Comparison of ENCODE assay signal across 26 cellular contexts in genomic region chr21:17390575-17390974, GRCh38.
"Had no signal": no experiment of that assay in that cellular context is flagged by ENCODE, and none has a peak within 500 bp of the region (broad histone marks: within the 10 kb centered on the region; RNA-seq: fewer than 3 reads in every experiment).

No MANE protein-coding gene starts in this region.

- H3K4me3 ChIP-seq: breast epithelium, colonic mucosa, Peyer's patch, SJSA1 had no signal

- H3K27ac ChIP-seq: breast epithelium, colonic mucosa, Peyer's patch, SJSA1 had no signal

- H3K4me1 ChIP-seq: breast epithelium, colonic mucosa, Peyer's patch, SJSA1 had no signal

- H3K4me1 Mint-ChIP-seq: activated CD8-positive, alpha-beta memory T cell treated with anti-CD3 and anti-CD28 coated beads, Interleukin-2, amount 10 ng/mL, durations not matched to agents 7 days and 5 days; activated naive CD4-positive, alpha-beta T cell treated with anti-CD3 and anti-CD28 coated beads, Interleukin-2, amount 50 U/mL, for 24 hours had no signal

- H3K36me3 Mint-ChIP-seq: activated CD8-positive, alpha-beta memory T cell treated with anti-CD3 and anti-CD28 coated beads, Interleukin-2, amount 10 ng/mL, durations not matched to agents 7 days and 5 days; activated naive CD4-positive, alpha-beta T cell treated with anti-CD3 and anti-CD28 coated beads, Interleukin-2, amount 50 U/mL, for 24 hours had no signal

- DNase-seq: activated CD4-positive, alpha-beta T cell treated with anti-CD3 and anti-CD28 coated beads for 48 hours; activated CD4-positive, alpha-beta T cell treated with anti-CD3 and anti-CD28 coated beads, Interleukin-2, amount 50 U/mL, for 48 hours; activated CD8-positive, alpha-beta memory T cell treated with anti-CD3 and anti-CD28 coated beads, Interleukin-2, amount 10 ng/mL, durations not matched to agents 7 days and 5 days; activated effector memory CD4-positive, alpha-beta T cell treated with Interleukin-2 at 50 U/mL for 16 hours; activated naive CD4-positive, alpha-beta T cell; activated T-cell treated with anti-CD3 and anti-CD28 coated beads, Interleukin-2, amount 50 U/mL, for 24 hours; aorta; caudate nucleus; colonic mucosa; NCI-H1048; NCI-H1417; NCI-H1694; NCI-H2029; NCI-H345; NCI-H510A; NCI-H526 treated with DMSO at 0.1 percent for 48 hours; NCI-H82; OCI-M1; Peyer's patch; SHP77; SW 1271 had no signal

- H3K27ac Mint-ChIP-seq: activated CD8-positive, alpha-beta memory T cell treated with anti-CD3 and anti-CD28 coated beads, Interleukin-2, amount 10 ng/mL, durations not matched to agents 7 days and 5 days; activated naive CD4-positive, alpha-beta T cell treated with anti-CD3 and anti-CD28 coated beads, Interleukin-2, amount 50 U/mL, for 24 hours; activated T-cell treated with anti-CD3 and anti-CD28 coated beads, Interleukin-2, amount 50 U/mL, for 24 hours; activated T-helper 1 cell treated with anti-CD3 and anti-CD28 coated beads, Interleukin-12 subunit alpha, Interleukin-12 subunit beta, Interleukin-2, Interleukin-4 antibody, amounts not matched to agents 30 ng/mL and 10 ng/mL and 1 ng/mL, durations not matched to agents 14 hours and 24 hours and 36 hours; T-helper 1 cell treated with Interleukin-12 subunit alpha and Interleukin-12 subunit beta and Interleukin-4 antibody, amounts not matched to agents 30 μg/mL and 1 μg/mL, for 36 hours had no signal

- H3K9me3 Mint-ChIP-seq: activated naive CD4-positive, alpha-beta T cell treated with anti-CD3 and anti-CD28 coated beads, Interleukin-2, amount 50 U/mL, for 24 hours; activated T-cell treated with anti-CD3 and anti-CD28 coated beads, Interleukin-2, amount 50 U/mL, for 24 hours; activated T-helper 1 cell treated with anti-CD3 and anti-CD28 coated beads, Interleukin-12 subunit alpha, Interleukin-12 subunit beta, Interleukin-2, Interleukin-4 antibody, amounts not matched to agents 30 ng/mL and 10 ng/mL and 1 ng/mL, durations not matched to agents 14 hours and 24 hours and 36 hours; T-helper 1 cell treated with Interleukin-12 subunit alpha and Interleukin-12 subunit beta and Interleukin-4 antibody, amounts not matched to agents 30 μg/mL and 1 μg/mL, for 36 hours had no signal

- H3K36me3 ChIP-seq: breast epithelium, colonic mucosa, Peyer's patch, SJSA1 had no signal

- H3K4me3 Mint-ChIP-seq: activated CD8-positive, alpha-beta memory T cell treated with anti-CD3 and anti-CD28 coated beads, Interleukin-2, amount 10 ng/mL, durations not matched to agents 7 days and 5 days; activated naive CD4-positive, alpha-beta T cell treated with anti-CD3 and anti-CD28 coated beads, Interleukin-2, amount 50 U/mL, for 24 hours; activated T-cell treated with anti-CD3 and anti-CD28 coated beads, Interleukin-2, amount 50 U/mL, for 24 hours; activated T-helper 1 cell treated with anti-CD3 and anti-CD28 coated beads, Interleukin-12 subunit alpha, Interleukin-12 subunit beta, Interleukin-2, Interleukin-4 antibody, amounts not matched to agents 30 ng/mL and 10 ng/mL and 1 ng/mL, durations not matched to agents 14 hours and 24 hours and 36 hours; T-helper 1 cell treated with Interleukin-12 subunit alpha and Interleukin-12 subunit beta and Interleukin-4 antibody, amounts not matched to agents 30 μg/mL and 1 μg/mL, for 36 hours had no signal

- H3K27me3 ChIP-seq: breast epithelium, colonic mucosa, Peyer's patch, SJSA1 had no signal

- H3K9me3 ChIP-seq: breast epithelium, colonic mucosa, Peyer's patch, SJSA1 had no signal
